8 cellular contexts compared by ENCODE assay signal in the genomic region with DNA sequence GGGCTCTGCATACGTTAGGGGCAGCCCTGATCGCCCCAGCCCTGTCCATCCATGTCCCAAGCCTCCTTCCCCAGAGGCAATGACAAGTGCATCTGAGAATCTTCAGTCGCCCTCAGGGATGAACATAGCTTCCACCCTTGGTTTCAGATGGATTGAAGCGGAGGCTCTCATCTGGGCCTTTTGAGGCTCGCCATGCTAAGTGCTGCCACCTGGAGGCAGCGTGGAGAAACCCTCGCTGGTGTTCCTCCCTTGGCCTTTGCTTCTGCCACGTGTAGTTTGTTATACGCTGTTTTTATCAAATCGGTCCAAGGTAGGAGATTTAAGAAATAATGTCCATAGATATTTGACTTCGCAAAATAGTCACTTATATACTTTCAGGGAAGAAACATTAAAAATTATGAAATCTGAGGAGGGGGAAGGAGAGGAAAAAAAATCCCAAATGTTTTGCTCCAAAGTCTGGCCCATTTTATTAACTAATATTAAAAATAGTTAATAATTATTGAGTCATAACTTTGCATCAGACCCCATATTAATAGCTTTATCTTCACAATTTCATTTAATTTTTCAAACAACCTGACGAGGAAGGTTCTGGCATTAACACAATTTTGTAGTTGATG. TPM values are rescaled to one million over a fixed set of nuclear protein-coding genes. Genes with fewer than 3 reads are reported as not detected.
DNase-seq lines count a peak whose midpoint lies in the region; ATAC-seq and TF ChIP-seq lines count a peak whose summit lies in the region.

No MANE protein-coding gene starts in this region.

- intact Hi-C loops in Right ventricle myocardium superior (cut with DNase I) = loop anchor here (5.0 kb wide), 1 partner anchor 47 kb away; no protein-coding TSS in a partner anchor

- CTCF ChIA-PET in activated naive CD4-positive, alpha-beta T cell treated with anti-CD3 and anti-CD28 coated beads, Interleukin-2, amount 10 ng/mL, durations not matched to agents 7 days and 5 days (lab: Charles Lee) = interaction anchor here (0.5 to 3.8 kb wide), 16 partner anchors 8 to 483 kb away, joined by 3 to 25 read pairs (median 3); no protein-coding TSS in a partner anchor

- H3K9me3 Mint-ChIP-seq in activated naive CD4-positive, alpha-beta T cell treated with anti-CD3 and anti-CD28 coated beads, Interleukin-2, amount 10 ng/mL, durations not matched to agents 7 days and 5 days = no peaks in the 10 kb centered on the region

- no peak overlapping the region for H3K4me3 ChIP-seq in Jurkat, Clone E6-1 (ENCODE audit: low read length)
- H3K4me3 ChIP-seq in retinal pigment epithelial cell (ENCODE audit: low read length) = no peak overlapping the region

- no peak overlapping the region for H3K4me3 Mint-ChIP-seq in activated naive CD4-positive, alpha-beta T cell treated with anti-CD3 and anti-CD28 coated beads, Interleukin-2, amount 10 ng/mL, durations not matched to agents 7 days and 5 days

- peak; percentile 96 for TF ChIP-seq CTCF in retinal pigment epithelial cell (conservative IDR thresholded peaks at IDR 0.05; ENCODE audit: low read depth, low read length)

- peak; percentile 88 for ATAC-seq in GM21576 (IDR thresholded peaks at IDR 0.05; ENCODE audit: unreplicated experiment)
- peak; percentile 70 for ATAC-seq in Right ventricle myocardium superior (ENCODE audit: poor library complexity)
- ATAC-seq in GM21825 (IDR thresholded peaks at IDR 0.05; ENCODE audit: unreplicated experiment) = no peak

- H3K27me3 Mint-ChIP-seq in activated naive CD4-positive, alpha-beta T cell treated with anti-CD3 and anti-CD28 coated beads, Interleukin-2, amount 10 ng/mL, durations not matched to agents 7 days and 5 days = peaks cover 3% of the 10 kb centered on the region

- H3K27ac Mint-ChIP-seq in activated naive CD4-positive, alpha-beta T cell treated with anti-CD3 and anti-CD28 coated beads, Interleukin-2, amount 10 ng/mL, durations not matched to agents 7 days and 5 days = no peak overlapping the region

- DNase-seq in GDM1 (lab: John Stamatoyannopoulos, UW) (peak; percentile 50), SK-N-DZ (ENCODE audit: low spot score) (peak; percentile 79), Right ventricle myocardium superior (peak; percentile 75), retinal pigment epithelial cell (ENCODE audit: low read depth) (no peak)
- peak; percentile 59 for DNase-seq in Jurkat, Clone E6-1 (ENCODE audit: low read depth, low spot score)
- peak; percentile 70 for DNase-seq in activated naive CD4-positive, alpha-beta T cell treated with anti-CD3 and anti-CD28 coated beads, Interleukin-2, amount 10 ng/mL, durations not matched to agents 7 days and 5 days

- no peaks in the 10 kb centered on the region for H3K36me3 Mint-ChIP-seq in activated naive CD4-positive, alpha-beta T cell treated with anti-CD3 and anti-CD28 coated beads, Interleukin-2, amount 10 ng/mL, durations not matched to agents 7 days and 5 days

- H3K4me1 Mint-ChIP-seq in activated naive CD4-positive, alpha-beta T cell treated with anti-CD3 and anti-CD28 coated beads, Interleukin-2, amount 10 ng/mL, durations not matched to agents 7 days and 5 days = no peaks in the 10 kb centered on the region

RNA-seq across cellular contexts. Expression of a gene that starts 28.8 kb away (rescaled TPM):
- polyA plus RNA-seq in Jurkat, Clone E6-1 (2012; ENCODE audit: insufficient read depth, insufficient read length) = not detected
- not detected in 2 replicates for polyA plus RNA-seq in SK-N-DZ (2014; cell fraction: cytosol; rRNA removed)
- polyA plus RNA-seq in SK-N-DZ (2014; cell fraction: nucleus; rRNA removed) = not detected in 2 replicates
- total RNA-seq in Right ventricle myocardium superior = 40.5 TPM

RNA-seq across cellular contexts. Expression of a gene that starts 54.2 kb away (rescaled TPM):
- 449 TPM for polyA plus RNA-seq in Jurkat, Clone E6-1 (2012; ENCODE audit: insufficient read depth, insufficient read length)
- polyA plus RNA-seq in SK-N-DZ (2014; cell fraction: cytosol; rRNA removed) = 529 and 582 TPM in 2 replicates
- polyA plus RNA-seq in SK-N-DZ (2014; cell fraction: nucleus; rRNA removed) = 377 and 428 TPM in 2 replicates
- total RNA-seq in Right ventricle myocardium superior = 84.8 TPM

RNA-seq across cellular contexts. Expression of a gene that starts 59.6 kb away (rescaled TPM):
- not detected for polyA plus RNA-seq in Jurkat, Clone E6-1 (2012; ENCODE audit: insufficient read depth, insufficient read length)
- not detected in 2 replicates for polyA plus RNA-seq in SK-N-DZ (2014; cell fraction: cytosol; rRNA removed)
- polyA plus RNA-seq in SK-N-DZ (2014; cell fraction: nucleus; rRNA removed) = not detected in 2 replicates
- total RNA-seq in Right ventricle myocardium superior = 0.48 TPM
